In genomic region chr7:66634816-66635215, GRCh38 we compare ENCODE assay signal across 15 cellular contexts. TPM values are rescaled to one million over a fixed set of nuclear protein-coding genes. Genes with fewer than 3 reads are reported as not detected.
DNase-seq lines count a peak whose midpoint lies in the region; ATAC-seq and TF ChIP-seq lines count a peak whose summit lies in the region.
"Had no signal": no experiment of that assay in that cellular context is flagged by ENCODE, and none has a peak within 500 bp of the region (broad histone marks: within the 10 kb centered on the region; RNA-seq: fewer than 3 reads in every experiment).

No MANE protein-coding gene starts in this region.

- H3K9me3 ChIP-seq in BLaER1 treated with 17β-estradiol and CSF1 and Interleukin-3, amounts not matched to agents 10 nM and 100 nM (replicated peaks in 1 of 11), result peaks cover 0 to 7% (median 0%) of the 10 kb centered on the region in 11 experiments; a peak in 6 of 22 replicates
- no peaks in the 10 kb centered on the region for H3K9me3 ChIP-seq in SU-DHL-6 (ENCODE audit: insufficient read depth, low read length)
- H3K9me3 ChIP-seq in SJCRH30 (replicated peaks), result no peaks in the 10 kb centered on the region
- H3K9me3 ChIP-seq: thyroid gland had no signal

- peak overlapping the region in 6 of 11 experiments; percentile 0 to 32 (median 18); a peak in 3 of 22 replicates for H3K9ac ChIP-seq in BLaER1 treated with 17β-estradiol and CSF1 and Interleukin-3, amounts not matched to agents 10 nM and 100 nM
- no peak overlapping the region for H3K9ac ChIP-seq in SU-DHL-6 (ENCODE audit: low read length)

- H3K79me2 ChIP-seq in SU-DHL-6 (ENCODE audit: insufficient read depth, low read length), result peaks cover 19% of the 10 kb centered on the region

- H3K4me1 ChIP-seq in BLaER1 treated with 17β-estradiol and CSF1 and Interleukin-3, amounts not matched to agents 10 nM and 100 nM, result peaks cover 53 to 77% (median 60%) of the 10 kb centered on the region in 10 experiments
- H3K4me1 ChIP-seq in SJCRH30, result no peaks in the 10 kb centered on the region

- DNase-seq in kidney tubule cell (ENCODE audit: low spot score), result peak; percentile 42
- no peak for DNase-seq in SJCRH30
- DNase-seq in hepatic stellate cell (ENCODE audit: low spot score), result no peak
- no peak for DNase-seq in NCI-H1417 treated with DMSO at 0.1 percent for 48 hours (lab: John Stamatoyannopoulos, UW)
- DNase-seq: activated CD8-positive, alpha-beta memory T cell treated with anti-CD3 and anti-CD28 coated beads, Interleukin-2, amount 50 U/mL, for 48 hours; activated naive CD4-positive, alpha-beta T cell treated with anti-CD3 and anti-CD28 coated beads, Interleukin-2, amount 10 ng/mL, durations not matched to agents 7 days and 5 days; brain microvascular endothelial cell; left colon; NCI-H146; T-helper 17 cell; thyroid gland had no signal

- H3K4me2 ChIP-seq in BLaER1 treated with 17β-estradiol and CSF1 and Interleukin-3, amounts not matched to agents 10 nM and 100 nM, result peak overlapping the region; percentile 61 to 99 (median 75)
- H3K4me2 ChIP-seq in SU-DHL-6 (ENCODE audit: low read depth, low read length, poor library complexity, severe bottlenecking), result peak overlapping the region; percentile 27

- H3K9me2 ChIP-seq in SU-DHL-6 (replicated peaks; ENCODE audit: insufficient read depth, low read length), result no peaks in the 10 kb centered on the region

- TF ChIP-seq CTCF in SU-DHL-6 (IDR thresholded peaks at IDR 0.05; ENCODE audit: insufficient read depth, low read length, poor library complexity, severe bottlenecking), result no peak

- ATAC-seq in GM18502 (IDR thresholded peaks at IDR 0.05; ENCODE audit: poor library complexity, unreplicated experiment), result peak; percentile 35
- no peak for ATAC-seq in GM21526 (IDR thresholded peaks at IDR 0.05; ENCODE audit: low FRiP score, unreplicated experiment)
- ATAC-seq: left colon, T-helper 17 cell had no signal

- peak overlapping the region in 10 of 11 experiments; percentile 9 to 70 (median 52); a peak in 15 of 22 replicates for H3K27ac ChIP-seq in BLaER1 treated with 17β-estradiol and CSF1 and Interleukin-3, amounts not matched to agents 10 nM and 100 nM
- H3K27ac ChIP-seq in SU-DHL-6 (ENCODE audit: low read depth, low read length), result peak overlapping the region; percentile 67
- H3K27ac ChIP-seq in SJCRH30, result no peak overlapping the region
- H3K27ac ChIP-seq: brain microvascular endothelial cell, thyroid gland had no signal

- peaks cover 0 to 42% (median 16%) of the 10 kb centered on the region in 11 experiments; a peak in 12 of 22 replicates for H4K20me1 ChIP-seq in BLaER1 treated with 17β-estradiol and CSF1 and Interleukin-3, amounts not matched to agents 10 nM and 100 nM
- H4K20me1 ChIP-seq in SU-DHL-6 (ENCODE audit: low read depth, low read length), result no peaks in the 10 kb centered on the region

- peaks cover 12 to 49% (median 29%) of the 10 kb centered on the region in 11 experiments for H3K36me3 ChIP-seq in BLaER1 treated with 17β-estradiol and CSF1 and Interleukin-3, amounts not matched to agents 10 nM and 100 nM
- H3K36me3 ChIP-seq in SU-DHL-6 (ENCODE audit: low read length) (no peaks in the 10 kb centered on the region; the same call in 1 of the 2 replicates), SJCRH30 (peaks cover 7% of the 10 kb centered on the region)

- H2AFZ ChIP-seq in SU-DHL-6 (ENCODE audit: low read depth, low read length, severe bottlenecking), result no peak overlapping the region

- H3F3A ChIP-seq in SU-DHL-6 (ENCODE audit: insufficient read depth), result peaks cover 24% of the 10 kb centered on the region

- H3K4me3 ChIP-seq in BLaER1 treated with 17β-estradiol and CSF1 and Interleukin-3, amounts not matched to agents 10 nM and 100 nM, result no peak overlapping the region
- H3K4me3 ChIP-seq in SU-DHL-6 (ENCODE audit: insufficient read depth, low read length, poor library complexity, severe bottlenecking) (no peak overlapping the region), SJCRH30 (no peak overlapping the region)
- H3K4me3 ChIP-seq: thyroid gland had no signal

- peaks cover 0 to 12% (median 0%) of the 10 kb centered on the region in 11 experiments; a peak in 3 of 22 replicates for H3K27me3 ChIP-seq in BLaER1 treated with 17β-estradiol and CSF1 and Interleukin-3, amounts not matched to agents 10 nM and 100 nM
- H3K27me3 ChIP-seq in SU-DHL-6 (ENCODE audit: low read length) (no peaks in the 10 kb centered on the region), SJCRH30 (no peaks in the 10 kb centered on the region)
- H3K27me3 ChIP-seq: brain microvascular endothelial cell, thyroid gland had no signal

RNA-seq across cellular contexts. Expression of gene KCTD7, which starts 6.1 kb away (rescaled TPM):
- 12.1 and 12.5 TPM in 2 replicates for total RNA-seq in SJCRH30 (2014; rRNA removed; shearing (Covaris generic))
